ENCODE assay signal across 23 cellular contexts in genomic region chr20:15224199-15224598, GRCh38.
DNase-seq lines count a peak whose midpoint lies in the region; ATAC-seq and TF ChIP-seq lines count a peak whose summit lies in the region.
"Had no signal": no experiment of that assay in that cellular context is flagged by ENCODE, and none has a peak within 500 bp of the region (broad histone marks: within the 10 kb centered on the region; RNA-seq: fewer than 3 reads in every experiment).

No MANE protein-coding gene starts in this region.

- no peaks in the 10 kb centered on the region for H3K4me1 ChIP-seq in lower lobe of right lung
- H3K4me1 ChIP-seq: BLaER1 had no signal

- ATAC-seq in HG02798 (IDR thresholded peaks at IDR 0.05; ENCODE audit: poor library complexity, unreplicated experiment) (no peak), lower lobe of right lung (no peak)

- peaks cover 57% of the 10 kb centered on the region for H3K4me1 Mint-ChIP-seq in neural crest cell
- H3K4me1 Mint-ChIP-seq: CD14-positive monocyte; CD4-positive, alpha-beta memory T cell; CD4-positive, CD25-positive, alpha-beta regulatory T cell; CD8-positive, alpha-beta memory T cell had no signal

- H3K4me3 Mint-ChIP-seq in neural crest cell = no peak overlapping the region
- H3K4me3 Mint-ChIP-seq: CD14-positive monocyte; CD4-positive, alpha-beta memory T cell; CD4-positive, CD25-positive, alpha-beta regulatory T cell; CD8-positive, alpha-beta memory T cell had no signal

- intact Hi-C loops in lower lobe of right lung (cut with DNase I) = no loop called here
- intact Hi-C loops in lower leg skin (cut with DNase I; ENCODE audit: low total_unique reads) = no loop called here

- 74 to 90% methylated on average over 2 of the region's 2 CpGs for WGBS in lower leg skin, 2 donors

- no peaks in the 10 kb centered on the region for H3K27me3 Mint-ChIP-seq in neural crest cell (ENCODE audit: low read depth)
- H3K27me3 Mint-ChIP-seq: CD4-positive, alpha-beta memory T cell; CD4-positive, CD25-positive, alpha-beta regulatory T cell; CD8-positive, alpha-beta memory T cell had no signal

- DNase-seq in GM12865 (ENCODE audit: low read depth) = peak; percentile 3
- peak; percentile 15 for DNase-seq in NCI-H526 treated with DMSO at 0.1 percent for 48 hours (lab: John Stamatoyannopoulos, UW)
- no peak for DNase-seq in neural crest cell (ENCODE audit: low read depth, low spot score)
- DNase-seq in lower lobe of right lung = no peak
- no peak for DNase-seq in lower leg skin (ENCODE audit: low spot score in 2 of 2)
- DNase-seq: 8988T; ACHN; C1 segment of cervical spinal cord; CD4-positive, alpha-beta memory T cell; CD4-positive, CD25-positive, alpha-beta regulatory T cell; CD8-positive, alpha-beta memory T cell; COR-L47; DMS 273 treated with DMSO at 0.1 percent for 48 hours; DMS153; DMS53; DMS79; DND-41; EL; GDM1 had no signal

- no peaks in the 10 kb centered on the region for H3K9me3 Mint-ChIP-seq in neural crest cell

- TF ChIP-seq POLR2A in lower leg skin (IDR thresholded peaks at IDR 0.05) = no peak

- no peaks in the 10 kb centered on the region for H3K27me3 ChIP-seq in lower lobe of right lung (ENCODE audit: low read depth)
- H3K27me3 ChIP-seq: BE2C, BLaER1 had no signal

- H3K27ac Mint-ChIP-seq in neural crest cell (ENCODE audit: unreplicated experiment) = peak overlapping the region; percentile 96
- H3K27ac Mint-ChIP-seq: CD14-positive monocyte; CD4-positive, alpha-beta memory T cell; CD4-positive, CD25-positive, alpha-beta regulatory T cell; CD8-positive, alpha-beta memory T cell had no signal

- no peak overlapping the region for H3K27ac ChIP-seq in lower lobe of right lung
- H3K27ac ChIP-seq: BLaER1 had no signal

- TF ChIP-seq CTCF in GM12865 (IDR thresholded peaks at IDR 0.05; ENCODE audit: insufficient read depth, low read depth, low read length, missing control alignments) (no peak), neural crest cell (conservative IDR thresholded peaks at IDR 0.05) (no peak), lower lobe of right lung (IDR thresholded peaks at IDR 0.05) (no peak), lower leg skin (IDR thresholded peaks at IDR 0.05) (no peak)

- no peaks in the 10 kb centered on the region for H3K36me3 Mint-ChIP-seq in neural crest cell (ENCODE audit: low read depth)
- H3K36me3 Mint-ChIP-seq: CD14-positive monocyte; CD4-positive, alpha-beta memory T cell; CD4-positive, CD25-positive, alpha-beta regulatory T cell had no signal

- no peaks in the 10 kb centered on the region for H3K36me3 ChIP-seq in lower lobe of right lung
- H3K36me3 ChIP-seq: BE2C, BLaER1 had no signal

- H3K4me3 ChIP-seq in GM12865 (ENCODE audit: low read depth, low read length) (no peak overlapping the region), lower lobe of right lung (no peak overlapping the region), lower leg skin (ENCODE audit: low read depth, poor library complexity, severe bottlenecking) (no peak overlapping the region)
- H3K4me3 ChIP-seq: BLaER1 had no signal

- no peaks in the 10 kb centered on the region for H3K9me3 ChIP-seq in lower lobe of right lung
- H3K9me3 ChIP-seq: BE2C, BLaER1 had no signal

Comparison
In these comparisons a context has a peak if more than half of its experiments do, and no peak if none do; other contexts are left out.
1. DNase-seq: peak in GM12865 (single experiment) and NCI-H526 treated with DMSO at 0.1 percent for 48 hours (single experiment); none in neural crest cell (single experiment), lower lobe of right lung (single experiment) and lower leg skin (0 of 2).